ENCODE assay signal across 23 cellular contexts in the genomic region with DNA sequence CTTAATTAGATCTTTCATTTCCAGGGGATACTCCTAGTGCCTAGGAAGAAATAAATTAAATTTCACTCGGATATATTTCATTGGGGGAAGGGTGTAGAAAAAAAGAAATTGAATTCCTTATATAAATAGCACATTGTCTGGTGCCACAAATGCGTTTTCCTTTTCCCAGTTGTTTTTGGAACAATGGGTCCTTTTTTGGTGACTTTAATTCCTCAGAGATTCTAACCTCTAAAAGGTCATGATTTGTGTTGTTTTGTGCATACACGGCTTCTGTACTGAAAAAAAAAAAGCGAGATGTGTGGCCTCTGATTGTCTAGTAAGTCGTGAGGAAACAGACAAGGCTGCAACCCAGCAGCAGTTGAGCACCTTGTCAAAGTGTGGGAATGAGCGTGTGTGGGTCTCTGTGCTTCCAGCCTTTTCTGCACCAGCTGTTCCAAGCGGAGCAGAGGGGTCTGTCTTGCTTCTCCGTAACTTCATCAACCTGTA.
"Had no signal": no experiment of that assay in that cellular context is flagged by ENCODE, and none has a peak within 500 bp of the region (broad histone marks: within the 10 kb centered on the region; RNA-seq: fewer than 3 reads in every experiment).

No MANE protein-coding gene starts in this region.

- H3K4me1 ChIP-seq: colonic mucosa, sigmoid colon had no signal

- H3K4me3 ChIP-seq: colonic mucosa, left lung, mucosa of descending colon, ovary, sigmoid colon, thoracic aorta, upper lobe of right lung had no signal

- ATAC-seq: activated CD8-positive, alpha-beta memory T cell treated with anti-CD3 and anti-CD28 coated beads, Interleukin-2, amount 10 ng/mL, durations not matched to agents 7 days and 5 days; activated T-helper 17 cell treated with anti-CD3 and anti-CD28 coated beads, Interleukin-2, amount 50 U/mL, for 72 hours; esophagus mucosa; mucosa of descending colon; naive thymus-derived CD8-positive, alpha-beta T cell; stimulated activated memory B cell treated with anti-CD40 and anti-IgM and Interleukin-4, amounts not matched to agents 10 μg/mL and 1 μg/mL and 100 μg/mL, for 72 hours had no signal

- H3K9me3 ChIP-seq: colonic mucosa, heart right ventricle, left lung, mucosa of descending colon, ovary, sigmoid colon, thoracic aorta, upper lobe of right lung had no signal

- H3K27ac ChIP-seq: colonic mucosa, left lung, ovary, sigmoid colon, thoracic aorta, upper lobe of right lung had no signal

- H3K36me3 Mint-ChIP-seq: memory B cell had no signal

- H3K4me3 Mint-ChIP-seq: activated CD4-positive, alpha-beta memory T cell treated with anti-CD3 and anti-CD28 coated beads, Interleukin-2, amount 10 ng/mL, durations not matched to agents 7 days and 5 days; activated CD8-positive, alpha-beta memory T cell treated with anti-CD3 and anti-CD28 coated beads, Interleukin-2, amount 10 ng/mL, durations not matched to agents 7 days and 5 days; activated naive CD8-positive, alpha-beta T cell treated with anti-CD3 and anti-CD28 coated beads, Interleukin-2, amount 10 ng/mL, durations not matched to agents 7 days and 5 days; activated T-helper 17 cell treated with anti-CD3 and anti-CD28 coated beads, Interleukin-2, amount 50 U/mL, for 72 hours; memory B cell; naive thymus-derived CD8-positive, alpha-beta T cell; stimulated activated memory B cell treated with anti-CD40 and anti-IgM and Interleukin-4, amounts not matched to agents 10 μg/mL and 1 μg/mL and 100 μg/mL, for 72 hours; T-helper 2 cell treated with Interferon-gamma antibody and Interleukin-4, amounts not matched to agents 5 μg/mL and 100 μg/mL, for 36 hours had no signal

- DNase-seq: activated CD4-positive, alpha-beta memory T cell treated with anti-CD3 and anti-CD28 coated beads, Interleukin-2, amount 10 ng/mL, durations not matched to agents 7 days and 5 days; activated CD4-positive, alpha-beta T cell treated with anti-CD3 and anti-CD28 coated beads for 48 hours; activated CD4-positive, CD25-positive, alpha-beta regulatory T cell; activated CD8-positive, alpha-beta memory T cell treated with anti-CD3 and anti-CD28 coated beads, Interleukin-2, amount 10 ng/mL, durations not matched to agents 7 days and 5 days; activated naive CD4-positive, alpha-beta T cell; activated naive CD8-positive, alpha-beta T cell treated with anti-CD3 and anti-CD28 coated beads, Interleukin-2, amount 10 ng/mL, durations not matched to agents 7 days and 5 days; amygdala; caudate nucleus; colonic mucosa; heart right ventricle; left lung; mucosa of descending colon; naive thymus-derived CD8-positive, alpha-beta T cell; ovary; sigmoid colon; stimulated activated CD4-positive, alpha-beta T cell treated with anti-CD3 and anti-CD28 coated beads, Interleukin-4, amount 100 ng/mL, for 4 hours; upper lobe of right lung had no signal

- H3K9me3 Mint-ChIP-seq: activated CD4-positive, alpha-beta memory T cell treated with anti-CD3 and anti-CD28 coated beads, Interleukin-2, amount 10 ng/mL, durations not matched to agents 7 days and 5 days; activated naive CD8-positive, alpha-beta T cell treated with anti-CD3 and anti-CD28 coated beads, Interleukin-2, amount 10 ng/mL, durations not matched to agents 7 days and 5 days; activated T-helper 17 cell treated with anti-CD3 and anti-CD28 coated beads, Interleukin-2, amount 50 U/mL, for 72 hours; memory B cell; naive thymus-derived CD8-positive, alpha-beta T cell; stimulated activated memory B cell treated with anti-CD40 and anti-IgM and Interleukin-4, amounts not matched to agents 10 μg/mL and 1 μg/mL and 100 μg/mL, for 72 hours; T-helper 2 cell treated with Interferon-gamma antibody and Interleukin-4, amounts not matched to agents 5 μg/mL and 100 μg/mL, for 36 hours had no signal

- H3K4me1 Mint-ChIP-seq: memory B cell had no signal

- H3K27me3 ChIP-seq: colonic mucosa, left lung, ovary, sigmoid colon, upper lobe of right lung had no signal

- H3K27ac Mint-ChIP-seq: activated CD4-positive, alpha-beta memory T cell treated with anti-CD3 and anti-CD28 coated beads, Interleukin-2, amount 10 ng/mL, durations not matched to agents 7 days and 5 days; activated CD8-positive, alpha-beta memory T cell treated with anti-CD3 and anti-CD28 coated beads, Interleukin-2, amount 10 ng/mL, durations not matched to agents 7 days and 5 days; activated naive CD8-positive, alpha-beta T cell treated with anti-CD3 and anti-CD28 coated beads, Interleukin-2, amount 10 ng/mL, durations not matched to agents 7 days and 5 days; activated T-helper 17 cell treated with anti-CD3 and anti-CD28 coated beads, Interleukin-2, amount 50 U/mL, for 72 hours; memory B cell; stimulated activated memory B cell treated with anti-CD40 and anti-IgM and Interleukin-4, amounts not matched to agents 10 μg/mL and 1 μg/mL and 100 μg/mL, for 72 hours; T-helper 2 cell treated with Interferon-gamma antibody and Interleukin-4, amounts not matched to agents 5 μg/mL and 100 μg/mL, for 36 hours had no signal

- H3K36me3 ChIP-seq: colonic mucosa, ovary, sigmoid colon, thoracic aorta, upper lobe of right lung had no signal

- H3K27me3 Mint-ChIP-seq: activated naive CD8-positive, alpha-beta T cell treated with anti-CD3 and anti-CD28 coated beads, Interleukin-2, amount 10 ng/mL, durations not matched to agents 7 days and 5 days; activated T-helper 17 cell treated with anti-CD3 and anti-CD28 coated beads, Interleukin-2, amount 50 U/mL, for 72 hours; memory B cell; naive thymus-derived CD8-positive, alpha-beta T cell had no signal
